Comparison of ENCODE assay signal across 1 cellular context in the genomic region with DNA sequence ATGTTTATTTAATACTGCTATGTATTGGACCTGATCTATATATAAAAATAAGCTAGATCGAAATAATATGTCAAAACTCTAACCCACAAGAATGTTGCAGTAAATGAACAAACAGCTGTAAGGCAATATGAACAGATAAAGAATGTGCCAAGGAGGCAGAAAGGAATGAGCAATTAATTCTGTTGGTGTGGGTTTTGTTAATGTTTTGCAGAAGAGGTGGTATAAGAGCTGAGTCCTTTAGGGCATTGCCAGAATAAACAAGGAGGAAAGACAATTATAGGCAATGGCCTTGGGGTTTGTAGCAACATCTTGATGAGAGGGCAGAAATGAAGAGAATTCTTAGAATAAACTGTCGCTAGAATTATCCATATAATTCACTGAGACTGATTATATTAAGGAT.
TF ChIP-seq lines count a peak whose summit lies in the region.

No MANE protein-coding gene starts in this region.

TF ChIP-seq in IMR-90, 13 proteins besides CTCF, POLR2A, EP300 and RAD21 (continued from another document):
- TF ChIP-seq, protein P1, sequence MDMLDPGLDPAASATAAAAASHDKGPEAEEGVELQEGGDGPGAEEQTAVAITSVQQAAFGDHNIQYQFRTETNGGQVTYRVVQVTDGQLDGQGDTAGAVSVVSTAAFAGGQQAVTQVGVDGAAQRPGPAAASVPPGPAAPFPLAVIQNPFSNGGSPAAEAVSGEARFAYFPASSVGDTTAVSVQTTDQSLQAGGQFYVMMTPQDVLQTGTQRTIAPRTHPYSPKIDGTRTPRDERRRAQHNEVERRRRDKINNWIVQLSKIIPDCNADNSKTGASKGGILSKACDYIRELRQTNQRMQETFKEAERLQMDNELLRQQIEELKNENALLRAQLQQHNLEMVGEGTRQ (IDR thresholded peaks at IDR 0.05; ENCODE audit: low read depth, low read length), result no peak
- TF ChIP-seq CEBPB (IDR thresholded peaks at IDR 0.05; ENCODE audit: low read depth, low read length) (no peak), NFE2L2 (IDR thresholded peaks at IDR 0.05; ENCODE audit: low read depth, low read length) (no peak), MXI1 (IDR thresholded peaks at IDR 0.05; ENCODE audit: borderline replicate concordance, low read depth, low read length) (no peak)
